10 cellular contexts compared by ENCODE assay signal in the genomic region with DNA sequence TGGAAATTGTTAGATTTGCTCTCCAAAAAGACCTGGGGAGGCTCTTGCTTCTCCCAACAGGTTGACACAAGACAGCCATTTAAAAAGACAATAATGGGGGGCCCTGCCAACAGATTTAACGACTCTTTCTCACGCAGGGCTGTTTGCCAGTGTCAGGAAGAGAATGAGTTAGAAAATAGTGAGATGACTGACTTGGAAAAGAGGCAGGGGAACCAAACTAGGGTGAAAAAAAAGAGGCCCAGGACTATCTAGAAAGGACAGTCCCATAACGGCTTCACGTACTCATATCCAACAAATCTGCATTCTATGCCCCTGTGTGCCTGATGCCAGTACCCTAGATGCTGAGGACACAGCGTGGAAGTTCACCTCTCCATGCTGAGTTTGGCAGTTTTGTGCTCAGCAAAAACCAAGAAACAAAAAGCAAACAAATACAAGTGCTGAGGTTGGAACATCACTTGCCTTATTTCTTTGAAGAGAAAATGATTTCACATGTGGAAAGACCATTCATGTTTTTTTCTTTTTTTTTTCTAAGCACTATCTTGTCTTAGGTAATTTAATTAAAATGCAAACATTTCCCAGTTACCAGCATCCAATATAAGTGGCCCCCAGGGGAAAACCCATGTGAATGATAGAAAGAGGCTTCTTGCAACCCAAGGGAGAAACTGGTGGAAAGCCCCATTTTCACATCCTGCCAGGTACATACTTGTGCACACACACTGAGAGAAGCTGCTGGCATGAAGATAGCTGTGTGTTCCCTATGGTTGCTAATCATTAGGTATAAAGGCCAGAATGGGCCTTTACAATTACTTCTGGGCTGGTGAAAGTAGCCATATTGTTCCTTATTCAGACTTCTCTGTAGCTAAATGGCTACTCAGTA.
A peak's percentile ranks its signal among the peaks of the same experiment; 100 is the strongest.
DNase-seq lines count a peak whose midpoint lies in the region; ATAC-seq lines count a peak whose summit lies in the region.
"Had no signal": no experiment of that assay in that cellular context is flagged by ENCODE, and none has a peak within 500 bp of the region (broad histone marks: within the 10 kb centered on the region; RNA-seq: fewer than 3 reads in every experiment).

No MANE protein-coding gene starts in this region.

- ATAC-seq in GM18498 (IDR thresholded peaks at IDR 0.05; ENCODE audit: unreplicated experiment): peak; percentile 78
- ATAC-seq in GM21447 (IDR thresholded peaks at IDR 0.05; ENCODE audit: unreplicated experiment): peak; percentile 76
- peak; percentile 53 for ATAC-seq in HG03558 (IDR thresholded peaks at IDR 0.05; ENCODE audit: extremely low read depth, unreplicated experiment)
- peak; percentile 80 for ATAC-seq in effector memory CD8-positive, alpha-beta T cell (replicated peaks)
- ATAC-seq: GM23338 had no signal

- H3K4me1 Mint-ChIP-seq in effector memory CD8-positive, alpha-beta T cell (ENCODE audit: low read depth in 2 of 2): peaks cover 54 to 73% of the 10 kb centered on the region in 2 donors
- H3K4me1 Mint-ChIP-seq: GM23338 had no signal

- H3K27me3 Mint-ChIP-seq in effector memory CD8-positive, alpha-beta T cell: no peaks in the 10 kb centered on the region

- DNase-seq in effector memory CD8-positive, alpha-beta T cell: no peak
- DNase-seq in NCI-H146 treated with DMSO at 0.1 percent for 48 hours (lab: John Stamatoyannopoulos, UW; ENCODE audit: unreplicated experiment) (no peak), D341Med (ENCODE audit: low spot score) (no peak), 8988T (no peak), OCI-M2 (lab: John Stamatoyannopoulos, UW; ENCODE audit: unreplicated experiment) (no peak)
- DNase-seq: head of caudate nucleus had no signal

- peak overlapping the region; percentile 89 to 94 for H3K27ac Mint-ChIP-seq in effector memory CD8-positive, alpha-beta T cell
- H3K27ac Mint-ChIP-seq: GM23338 had no signal

- peaks cover 39% of the 10 kb centered on the region for H3K36me3 Mint-ChIP-seq in effector memory CD8-positive, alpha-beta T cell (ENCODE audit: insufficient read depth)

- H3K9me3 Mint-ChIP-seq in effector memory CD8-positive, alpha-beta T cell: no peaks in the 10 kb centered on the region
- H3K9me3 Mint-ChIP-seq: GM23338 had no signal

- peak overlapping the region; percentile 28 to 72 for H3K4me3 Mint-ChIP-seq in effector memory CD8-positive, alpha-beta T cell
- H3K4me3 Mint-ChIP-seq: GM23338 had no signal
